Comparison of ENCODE assay signal across 1 cellular context in the genomic region with DNA sequence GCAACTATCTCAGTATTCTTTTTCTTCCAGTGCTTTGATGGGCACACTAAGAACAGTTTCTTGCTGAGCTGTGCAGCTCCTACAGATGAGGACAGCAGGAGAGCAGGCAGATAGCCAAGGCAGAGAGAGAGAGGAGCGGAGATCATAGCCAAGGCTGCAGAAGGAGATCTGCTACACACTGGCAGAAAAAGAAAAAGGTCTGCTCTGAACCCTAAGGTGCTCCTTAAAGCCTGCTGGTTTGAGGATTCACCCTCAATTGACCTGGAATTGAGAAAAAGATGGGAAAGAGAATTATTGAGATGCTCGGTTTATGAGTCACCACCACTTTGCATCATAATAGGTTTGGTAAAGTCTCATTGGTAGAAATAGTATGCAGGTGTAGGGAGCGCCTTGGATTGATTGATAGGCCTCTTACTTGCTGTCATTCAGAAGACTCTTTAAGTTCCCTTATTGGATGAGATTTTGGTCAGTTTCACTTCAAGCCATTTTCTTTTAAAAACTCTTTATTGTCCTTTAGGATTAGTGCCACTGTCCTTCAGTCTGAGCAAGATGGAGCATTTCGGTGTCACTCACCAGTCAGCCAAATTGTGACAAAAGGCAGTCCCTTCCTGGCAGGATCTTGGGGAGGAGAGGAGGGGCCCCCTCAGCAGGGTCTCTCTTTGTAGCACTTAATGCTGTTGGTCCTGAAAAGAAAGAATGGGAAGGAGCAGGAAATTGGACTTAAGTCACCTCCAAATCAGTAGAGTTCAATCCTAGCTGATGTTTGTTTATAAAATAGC.
TF ChIP-seq lines count a peak whose summit lies in the region.

No MANE protein-coding gene starts in this region.

TF ChIP-seq in GM23338, 12 proteins besides CTCF, POLR2A, EP300 and RAD21 (continued from another document):
- TF ChIP-seq, protein P1, sequence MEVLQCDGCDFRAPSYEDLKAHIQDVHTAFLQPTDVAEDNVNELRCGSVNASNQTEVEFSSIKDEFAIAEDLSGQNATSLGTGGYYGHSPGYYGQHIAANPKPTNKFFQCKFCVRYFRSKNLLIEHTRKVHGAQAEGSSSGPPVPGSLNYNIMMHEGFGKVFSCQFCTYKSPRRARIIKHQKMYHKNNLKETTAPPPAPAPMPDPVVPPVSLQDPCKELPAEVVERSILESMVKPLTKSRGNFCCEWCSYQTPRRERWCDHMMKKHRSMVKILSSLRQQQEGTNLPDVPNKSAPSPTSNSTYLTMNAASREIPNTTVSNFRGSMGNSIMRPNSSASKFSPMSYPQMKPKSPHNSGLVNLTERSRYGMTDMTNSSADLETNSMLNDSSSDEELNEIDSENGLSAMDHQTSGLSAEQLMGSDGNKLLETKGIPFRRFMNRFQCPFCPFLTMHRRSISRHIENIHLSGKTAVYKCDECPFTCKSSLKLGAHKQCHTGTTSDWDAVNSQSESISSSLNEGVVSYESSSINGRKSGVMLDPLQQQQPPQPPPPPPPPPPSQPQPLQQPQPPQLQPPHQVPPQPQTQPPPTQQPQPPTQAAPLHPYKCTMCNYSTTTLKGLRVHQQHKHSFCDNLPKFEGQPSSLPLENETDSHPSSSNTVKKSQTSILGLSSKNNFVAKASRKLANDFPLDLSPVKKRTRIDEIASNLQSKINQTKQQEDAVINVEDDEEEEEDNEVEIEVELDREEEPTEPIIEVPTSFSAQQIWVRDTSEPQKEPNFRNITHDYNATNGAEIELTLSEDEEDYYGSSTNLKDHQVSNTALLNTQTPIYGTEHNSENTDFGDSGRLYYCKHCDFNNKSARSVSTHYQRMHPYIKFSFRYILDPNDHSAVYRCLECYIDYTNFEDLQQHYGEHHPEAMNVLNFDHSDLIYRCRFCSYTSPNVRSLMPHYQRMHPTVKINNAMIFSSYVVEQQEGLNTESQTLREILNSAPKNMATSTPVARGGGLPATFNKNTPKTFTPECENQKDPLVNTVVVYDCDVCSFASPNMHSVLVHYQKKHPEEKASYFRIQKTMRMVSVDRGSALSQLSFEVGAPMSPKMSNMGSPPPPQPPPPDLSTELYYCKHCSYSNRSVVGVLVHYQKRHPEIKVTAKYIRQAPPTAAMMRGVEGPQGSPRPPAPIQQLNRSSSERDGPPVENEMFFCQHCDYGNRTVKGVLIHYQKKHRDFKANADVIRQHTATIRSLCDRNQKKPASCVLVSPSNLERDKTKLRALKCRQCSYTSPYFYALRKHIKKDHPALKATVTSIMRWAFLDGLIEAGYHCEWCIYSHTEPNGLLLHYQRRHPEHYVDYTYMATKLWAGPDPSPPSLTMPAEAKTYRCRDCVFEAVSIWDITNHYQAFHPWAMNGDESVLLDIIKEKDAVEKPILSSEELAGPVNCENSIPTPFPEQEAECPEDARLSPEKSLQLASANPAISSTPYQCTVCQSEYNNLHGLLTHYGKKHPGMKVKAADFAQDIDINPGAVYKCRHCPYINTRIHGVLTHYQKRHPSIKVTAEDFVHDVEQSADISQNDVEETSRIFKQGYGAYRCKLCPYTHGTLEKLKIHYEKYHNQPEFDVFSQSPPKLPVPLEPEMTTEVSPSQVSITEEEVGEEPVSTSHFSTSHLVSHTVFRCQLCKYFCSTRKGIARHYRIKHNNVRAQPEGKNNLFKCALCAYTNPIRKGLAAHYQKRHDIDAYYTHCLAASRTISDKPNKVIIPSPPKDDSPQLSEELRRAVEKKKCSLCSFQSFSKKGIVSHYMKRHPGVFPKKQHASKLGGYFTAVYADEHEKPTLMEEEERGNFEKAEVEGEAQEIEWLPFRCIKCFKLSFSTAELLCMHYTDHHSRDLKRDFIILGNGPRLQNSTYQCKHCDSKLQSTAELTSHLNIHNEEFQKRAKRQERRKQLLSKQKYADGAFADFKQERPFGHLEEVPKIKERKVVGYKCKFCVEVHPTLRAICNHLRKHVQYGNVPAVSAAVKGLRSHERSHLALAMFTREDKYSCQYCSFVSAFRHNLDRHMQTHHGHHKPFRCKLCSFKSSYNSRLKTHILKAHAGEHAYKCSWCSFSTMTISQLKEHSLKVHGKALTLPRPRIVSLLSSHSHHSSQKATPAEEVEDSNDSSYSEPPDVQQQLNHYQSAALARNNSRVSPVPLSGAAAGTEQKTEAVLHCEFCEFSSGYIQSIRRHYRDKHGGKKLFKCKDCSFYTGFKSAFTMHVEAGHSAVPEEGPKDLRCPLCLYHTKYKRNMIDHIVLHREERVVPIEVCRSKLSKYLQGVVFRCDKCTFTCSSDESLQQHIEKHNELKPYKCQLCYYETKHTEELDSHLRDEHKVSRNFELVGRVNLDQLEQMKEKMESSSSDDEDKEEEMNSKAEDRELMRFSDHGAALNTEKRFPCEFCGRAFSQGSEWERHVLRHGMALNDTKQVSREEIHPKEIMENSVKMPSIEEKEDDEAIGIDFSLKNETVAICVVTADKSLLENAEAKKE (CRISPR knock-in tag; IDR thresholded peaks at IDR 0.05), result peak; percentile 78
TF ChIP-seq in GM23338: peak in this region for 3.
